25 cellular contexts compared by ENCODE assay signal in genomic region chr2:215849771-215850170, GRCh38.
DNase-seq lines count a peak whose midpoint lies in the region; ATAC-seq, FAIRE-seq and TF ChIP-seq lines count a peak whose summit lies in the region.
"Had no signal": no experiment of that assay in that cellular context is flagged by ENCODE, and none has a peak within 500 bp of the region (broad histone marks: within the 10 kb centered on the region; RNA-seq: fewer than 3 reads in every experiment).

No MANE protein-coding gene starts in this region.

- no TSS peak for BruUV-seq in HepG2 (replicated peaks; lab: Mats Ljungman, UMichigan)

- H4K20me1 ChIP-seq in HepG2 (ENCODE audit: insufficient read depth, low read length): no peaks in the 10 kb centered on the region

- H3K36me3 Mint-ChIP-seq in osteocyte (ENCODE audit: unreplicated experiment): no peaks in the 10 kb centered on the region
- H3K36me3 Mint-ChIP-seq: CD4-positive, alpha-beta memory T cell had no signal

- H3K4me3 ChIP-seq in liver (ENCODE audit: low read depth in 1 of 3, low read length in 3 of 3) (no peak overlapping the region), HepG2 (replicated peaks in 1 of 3; ENCODE audit: insufficient read depth in 1 of 3, low read depth in 2 of 3, low read length in 3 of 3) (no peak overlapping the region), small intestine (ENCODE audit: low read depth in 1 of 2, low read length in 2 of 2) (no peak overlapping the region)
- H3K4me3 ChIP-seq: A549, GM23338 had no signal

- H3K4me1 Mint-ChIP-seq in osteocyte (ENCODE audit: unreplicated experiment): peaks cover 50% of the 10 kb centered on the region
- H3K4me1 Mint-ChIP-seq: CD4-positive, alpha-beta memory T cell had no signal

- H3K36me3 ChIP-seq in liver (ENCODE audit: control insufficient read depth in 4 of 4, insufficient read depth in 3 of 4, low read depth in 1 of 4, low read length in 3 of 4) (no peaks in the 10 kb centered on the region), HepG2 (replicated peaks in 1 of 2; ENCODE audit: control insufficient read depth in 1 of 2, insufficient read depth in 2 of 2, low read length in 2 of 2) (no peaks in the 10 kb centered on the region), small intestine (ENCODE audit: control insufficient read depth in 2 of 2, insufficient read depth in 2 of 2, low read length in 2 of 2) (no peaks in the 10 kb centered on the region)

- no peaks in the 10 kb centered on the region for H3K27me3 ChIP-seq in liver (ENCODE audit: control insufficient read depth in 4 of 4, insufficient read depth in 4 of 4, low read length in 3 of 4)
- no peaks in the 10 kb centered on the region for H3K27me3 ChIP-seq in HepG2 (ENCODE audit: control insufficient read depth in 1 of 2, insufficient read depth in 2 of 2, low read length in 2 of 2)
- no peaks in the 10 kb centered on the region for H3K27me3 ChIP-seq in small intestine (ENCODE audit: control insufficient read depth in 2 of 2, insufficient read depth in 2 of 2, low read length in 2 of 2)

- no peak overlapping the region for H2AFZ ChIP-seq in HepG2 (ENCODE audit: low read length)
- H2AFZ ChIP-seq: GM23338 had no signal

- CTCF ChIA-PET in HepG2 (lab: Yijun Ruan, JAX; ENCODE audit: low intra/inter-chr PET ratio, low total read pairs): no interaction called here

- ATAC-seq in HepG2: no peak
- ATAC-seq: A549, GM23338, PC-3 had no signal

- TF ChIP-seq POLR2A in HepG2 (IDR thresholded peaks at IDR 0.05; ENCODE audit: insufficient read depth in 1 of 2, low read depth in 2 of 2, low read length in 2 of 2): no peak

- no peaks in the 10 kb centered on the region for H3K79me2 ChIP-seq in HepG2 (ENCODE audit: insufficient read depth, low read length)

- H3K9me3 Mint-ChIP-seq in osteocyte (ENCODE audit: unreplicated experiment): peaks cover 3% of the 10 kb centered on the region

- intact Hi-C loops in HepG2 (cut with micrococcal nuclease; ENCODE audit: unreplicated experiment): no loop called here

- FAIRE-seq in HepG2 (lab: Jason Lieb, UNC) (no peak), small intestine (lab: Jason Lieb, UNC) (no peak)
- FAIRE-seq: A549, GM18507 had no signal

- 82% methylated on average over 6 of the region's 6 CpGs for WGBS in liver
- WGBS in HepG2 (ENCODE audit: low lambda C conversion rate): 95% methylated on average over 6 of the region's 6 CpGs
- WGBS in small intestine, 3 donors: 82 to 86% (median 82%) methylated on average over 6 of the region's 6 CpGs

- no peak overlapping the region for H3K4me2 ChIP-seq in HepG2 (ENCODE audit: low read depth, low read length)
- H3K4me2 ChIP-seq: A549, GM23338 had no signal

- POLR2A ChIA-PET in HepG2 (lab: Yijun Ruan, JAX): no interaction called here

- H3K27me3 Mint-ChIP-seq in osteocyte (ENCODE audit: unreplicated experiment): no peaks in the 10 kb centered on the region

- no peaks in the 10 kb centered on the region for H3K4me1 ChIP-seq in liver (ENCODE audit: control insufficient read depth in 4 of 4, insufficient read depth in 4 of 4, low read length in 3 of 4)
- H3K4me1 ChIP-seq in HepG2 (ENCODE audit: insufficient read depth, low read length): peaks cover 18% of the 10 kb centered on the region
- H3K4me1 ChIP-seq in small intestine (ENCODE audit: control insufficient read depth in 2 of 2, insufficient read depth in 1 of 2, low read depth in 1 of 2, low read length in 1 of 2): no peaks in the 10 kb centered on the region

- H3K9me3 ChIP-seq in liver (ENCODE audit: control insufficient read depth in 4 of 4, low read length in 3 of 4) (peaks cover 0 to 2% (median 0%) of the 10 kb centered on the region in 4 donors), HepG2 (ENCODE audit: low read length) (peaks cover 17% of the 10 kb centered on the region), small intestine (ENCODE audit: control insufficient read depth, low read depth) (no peaks in the 10 kb centered on the region)

- in situ Hi-C loops in HepG2 (cut with HindIII; ENCODE audit: extremely low pct_ligation_motif_present, low pct_unique_long_range_greater_than_20kb): no loop called here

- H3K27ac ChIP-seq in liver (ENCODE audit: low read depth in 1 of 2, low read length in 2 of 2) (no peak overlapping the region), HepG2 (ENCODE audit: extremely low read length, insufficient read depth, low read length) (no peak overlapping the region), small intestine (ENCODE audit: low read depth in 1 of 2, low read length in 1 of 2) (no peak overlapping the region)
- H3K27ac ChIP-seq: A549 had no signal

- H3K4me3 Mint-ChIP-seq in osteocyte (ENCODE audit: unreplicated experiment): no peak overlapping the region
- H3K4me3 Mint-ChIP-seq: CD4-positive, alpha-beta memory T cell; GM23338; H9 had no signal

- TF ChIP-seq EP300 in HepG2 (IDR thresholded peaks at IDR 0.05; ENCODE audit: low read depth in 2 of 2, low read length in 2 of 2): no peak
- TF ChIP-seq EP300 in HepG2 (CRISPR knock-in tag; IDR thresholded peaks at IDR 0.05; ENCODE audit: borderline replicate concordance): no peak

- H3K9ac ChIP-seq in liver (ENCODE audit: low read depth in 1 of 2, low read length in 2 of 2): no peak overlapping the region
- no peak overlapping the region for H3K9ac ChIP-seq in HepG2 (ENCODE audit: insufficient read depth, low read depth, low read length)

- DNase-seq in HepG2 (ENCODE audit: low spot score): no peak
- peak; percentile 77 for DNase-seq in dermis blood vessel endothelial cell
- no peak for DNase-seq in osteocyte (ENCODE audit: extremely low spot score, unreplicated experiment)
- DNase-seq in stimulated activated CD4-positive, alpha-beta T cell treated with anti-CD3 and anti-CD28 coated beads, Interleukin-2, amount 100 ng/mL, for 48 hours: no peak
- DNase-seq in NCI-H2171 (lab: John Stamatoyannopoulos, UW): no peak
- no peak for DNase-seq in small intestine
- DNase-seq: C1 segment of cervical spinal cord; CD4-positive, alpha-beta memory T cell; COR-L47; DMS53; H9; KBM-7; MV-4-11; NCI-H1105; NCI-H1436 treated with DMSO at 0.1 percent for 48 hours; NCI-H187 treated with DMSO at 0.1 percent for 48 hours; NCI-H524 treated with DMSO at 0.1 percent for 48 hours; NCI-H774; NK-92 treated with Interleukin-12 subunit alpha and Interleukin-12 subunit beta, amount 100 ng/mL, for 24 hours; PC-3; SHP77 had no signal

- TF ChIP-seq CTCF in liver (IDR thresholded peaks at IDR 0.05; ENCODE audit: low read depth, low read length, missing input control) (no peak), HepG2 (CRISPR knock-in tag; IDR thresholded peaks at IDR 0.05) (no peak), osteocyte (IDR thresholded peaks at IDR 0.05) (no peak)

- peak overlapping the region; percentile 93 for H3K27ac Mint-ChIP-seq in osteocyte (ENCODE audit: unreplicated experiment)
- H3K27ac Mint-ChIP-seq: CD4-positive, alpha-beta memory T cell; GM23338; H9 had no signal

- TF ChIP-seq RAD21 in liver (IDR thresholded peaks at IDR 0.05) (no peak), HepG2 (CRISPR knock-in tag; IDR thresholded peaks at IDR 0.05) (no peak)

TF ChIP-seq in liver, 16 proteins besides CTCF, POLR2A, EP300 and RAD21:
- TF ChIP-seq NR2F2 (IDR thresholded peaks at IDR 0.05): peak; percentile 78
- TF ChIP-seq SP1 (IDR thresholded peaks at IDR 0.05): no peak

TF ChIP-seq in HepG2, 621 proteins besides CTCF, POLR2A, EP300 and RAD21:
- TF ChIP-seq ELF4 (CRISPR knock-in tag; IDR thresholded peaks at IDR 0.05; ENCODE audit: borderline replicate concordance) (no peak), SKI (IDR thresholded peaks at IDR 0.05; ENCODE audit: partially characterized antibody) (no peak), MXI1 (IDR thresholded peaks at IDR 0.05; ENCODE audit: borderline replicate concordance, low read depth, low read length) (no peak), ZSCAN25 (CRISPR knock-in tag; IDR thresholded peaks at IDR 0.05) (no peak), ZNF776 (CRISPR knock-in tag; IDR thresholded peaks at IDR 0.05) (no peak), ARNT (IDR thresholded peaks at IDR 0.05) (no peak), ZMYM3 (CRISPR knock-in tag; IDR thresholded peaks at IDR 0.05) (no peak), HDAC6 (IDR thresholded peaks at IDR 0.05; ENCODE audit: low read depth, low read length) (no peak)
